In genomic region chr9:134419684-134420076, GRCh38 we compare ENCODE assay signal across 9 cellular contexts.
DNase-seq lines count a peak whose midpoint lies in the region; ATAC-seq and TF ChIP-seq lines count a peak whose summit lies in the region.
"Had no signal": no experiment of that assay in that cellular context is flagged by ENCODE, and none has a peak within 500 bp of the region (broad histone marks: within the 10 kb centered on the region; RNA-seq: fewer than 3 reads in every experiment).

No MANE protein-coding gene starts in this region.

- H3K27me3 Mint-ChIP-seq in activated T-helper 17 cell treated with anti-CD3 and anti-CD28 coated beads, Interleukin-2, amount 50 U/mL, for 72 hours: no peaks in the 10 kb centered on the region

- no peak for TF ChIP-seq POLR2A in right lobe of liver (IDR thresholded peaks at IDR 0.05)

- peak overlapping the region in 1 of 3 donors; percentile 27 for H3K27ac ChIP-seq in right lobe of liver
- no peak overlapping the region for H3K27ac ChIP-seq in ascending aorta

- H3K4me3 ChIP-seq in right lobe of liver (no peak overlapping the region), ascending aorta (no peak overlapping the region)

- no peaks in the 10 kb centered on the region for H3K9me3 Mint-ChIP-seq in activated T-helper 17 cell treated with anti-CD3 and anti-CD28 coated beads, Interleukin-2, amount 50 U/mL, for 72 hours
- H3K9me3 Mint-ChIP-seq: activated T-cell treated with anti-CD3 and anti-CD28 coated beads, Interleukin-2, amount 50 U/mL, for 72 hours had no signal

- H3K36me3 ChIP-seq in right lobe of liver (peaks cover 0 to 63% (median 38%) of the 10 kb centered on the region in 4 donors), ascending aorta (peaks cover 56 to 74% of the 10 kb centered on the region in 2 donors)

- no peak overlapping the region for H3K27ac Mint-ChIP-seq in activated T-helper 17 cell treated with anti-CD3 and anti-CD28 coated beads, Interleukin-2, amount 50 U/mL, for 72 hours
- H3K27ac Mint-ChIP-seq: activated T-cell treated with anti-CD3 and anti-CD28 coated beads, Interleukin-2, amount 50 U/mL, for 72 hours had no signal

- intact Hi-C loops in right lobe of liver (cut with DNase I) (no loop called here), ascending aorta (cut with DNase I) (no loop called here)

- WGBS in right lobe of liver (ENCODE audit: insufficient coverage, low coverage, low lambda C conversion rate, missing lambda C conversion rate): 58% methylated on average over 2 of the region's 10 CpGs

- H3K4me1 ChIP-seq in right lobe of liver (peaks cover 0 to 53% (median 25%) of the 10 kb centered on the region in 4 donors), ascending aorta (peaks cover 0 to 3% of the 10 kb centered on the region in 2 donors)

- no peaks in the 10 kb centered on the region for H3K9me3 ChIP-seq in right lobe of liver
- H3K9me3 ChIP-seq in ascending aorta: no peaks in the 10 kb centered on the region

- no peaks in the 10 kb centered on the region for H3K4me1 Mint-ChIP-seq in activated T-helper 17 cell treated with anti-CD3 and anti-CD28 coated beads, Interleukin-2, amount 50 U/mL, for 72 hours

- H3K4me3 Mint-ChIP-seq in activated T-helper 17 cell treated with anti-CD3 and anti-CD28 coated beads, Interleukin-2, amount 50 U/mL, for 72 hours: no peak overlapping the region
- H3K4me3 Mint-ChIP-seq: activated T-cell treated with anti-CD3 and anti-CD28 coated beads, Interleukin-2, amount 50 U/mL, for 72 hours had no signal

- DNase-seq in DMS 273 (lab: John Stamatoyannopoulos, UW; ENCODE audit: unreplicated experiment) (peak; percentile 88), HuH-7 (ENCODE audit: low spot score) (peak; percentile 85), right lobe of liver (no peak), Ammon's horn (ENCODE audit: low spot score) (no peak), ascending aorta (ENCODE audit: low spot score in 2 of 2) (no peak), DMS79 treated with DMSO at 0.1 percent for 48 hours (lab: John Stamatoyannopoulos, UW) (no peak), NCI-H1436 treated with DMSO at 0.1 percent for 48 hours (lab: John Stamatoyannopoulos, UW) (no peak)
- DNase-seq: activated T-cell treated with anti-CD3 and anti-CD28 coated beads, Interleukin-2, amount 50 U/mL, for 72 hours had no signal

- H3K27me3 ChIP-seq in right lobe of liver (no peaks in the 10 kb centered on the region), ascending aorta (no peaks in the 10 kb centered on the region)

- no peaks in the 10 kb centered on the region for H3K36me3 Mint-ChIP-seq in activated T-helper 17 cell treated with anti-CD3 and anti-CD28 coated beads, Interleukin-2, amount 50 U/mL, for 72 hours (ENCODE audit: low read depth)

- TF ChIP-seq CTCF in right lobe of liver (IDR thresholded peaks at IDR 0.05) (peak in 3 of 4 donors; percentile 17 to 21 (median 20)), ascending aorta (IDR thresholded peaks at IDR 0.05) (no peak)

- ATAC-seq in activated T-helper 17 cell treated with anti-CD3 and anti-CD28 coated beads, Interleukin-2, amount 50 U/mL, for 72 hours (replicated peaks): peak; percentile 24
- ATAC-seq in right lobe of liver: no peak

Comparison
In these comparisons a context has a peak if more than half of its experiments do, and no peak if none do; other contexts are left out.
1. DNase-seq: peak in DMS 273 (single experiment) and HuH-7 (single experiment); none in right lobe of liver (0 of 3), Ammon's horn (single experiment), ascending aorta (0 of 2), DMS79 treated with DMSO at 0.1 percent for 48 hours (single experiment) and NCI-H1436 treated with DMSO at 0.1 percent for 48 hours (single experiment).
2. CTCF ChIP-seq: peak in right lobe of liver (3 of 4); none in ascending aorta (0 of 3).